In the genomic region with DNA sequence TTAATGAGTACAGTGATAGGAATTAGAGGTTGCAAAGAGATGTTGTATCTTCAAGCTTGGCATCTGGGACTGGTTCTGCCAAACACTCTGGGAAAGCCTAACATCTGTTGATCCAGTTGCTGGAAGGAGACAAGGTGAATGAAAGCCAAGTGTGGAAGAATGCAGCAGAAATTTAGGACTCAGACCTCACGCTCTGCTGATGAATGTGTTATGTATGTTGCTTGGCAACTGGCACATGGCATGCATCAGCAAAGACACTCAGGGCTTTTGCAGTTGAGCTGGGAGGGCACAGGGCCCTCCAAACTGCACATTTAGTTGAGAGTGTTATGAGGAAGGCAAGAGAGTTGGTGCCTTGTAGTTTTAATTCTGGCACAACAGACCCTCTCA, we compare ENCODE assay signal across 10 cellular contexts.
DNase-seq lines count a peak whose midpoint lies in the region; ATAC-seq and TF ChIP-seq lines count a peak whose summit lies in the region.
"Had no signal": no experiment of that assay in that cellular context is flagged by ENCODE, and none has a peak within 500 bp of the region (broad histone marks: within the 10 kb centered on the region; RNA-seq: fewer than 3 reads in every experiment).

No MANE protein-coding gene starts in this region.

- TF ChIP-seq CTCF in cardiac fibroblast (IDR thresholded peaks at IDR 0.05; ENCODE audit: low read depth, low read length) (no peak), lower lobe of right lung (IDR thresholded peaks at IDR 0.05) (no peak), uterus (IDR thresholded peaks at IDR 0.05) (no peak)

- no peak overlapping the region for H3K4me3 ChIP-seq in cardiac fibroblast (replicated peaks in 1 of 2; ENCODE audit: low read depth in 2 of 2, low read length in 2 of 2)
- no peak overlapping the region for H3K4me3 ChIP-seq in lower lobe of right lung
- no peak overlapping the region for H3K4me3 ChIP-seq in uterus

- no peaks in the 10 kb centered on the region for H3K36me3 ChIP-seq in lower lobe of right lung
- H3K36me3 ChIP-seq in uterus: no peaks in the 10 kb centered on the region

- TF ChIP-seq POLR2A in uterus (IDR thresholded peaks at IDR 0.05): no peak

- H3K27me3 ChIP-seq in lower lobe of right lung (ENCODE audit: low read depth): no peaks in the 10 kb centered on the region
- H3K27me3 ChIP-seq in uterus: no peaks in the 10 kb centered on the region

- H3K27ac ChIP-seq in lower lobe of right lung: peak overlapping the region; percentile 34
- peak overlapping the region; percentile 36 to 66 for H3K27ac ChIP-seq in uterus

- intact Hi-C loops in lower lobe of right lung (cut with DNase I): no loop called here
- intact Hi-C loops in uterus (cut with DNase I; ENCODE audit: low total_unique reads): no loop called here

- H3K4me1 ChIP-seq in lower lobe of right lung: peaks cover 51% of the 10 kb centered on the region
- no peaks in the 10 kb centered on the region for H3K4me1 ChIP-seq in uterus

- ATAC-seq in lower lobe of right lung (peak; percentile 73 to 76), GM21423 (IDR thresholded peaks at IDR 0.05; ENCODE audit: unreplicated experiment) (no peak), GM21515 (IDR thresholded peaks at IDR 0.05; ENCODE audit: unreplicated experiment) (no peak)
- ATAC-seq: activated CD4-positive, alpha-beta T cell treated with anti-CD3 and anti-CD28 coated beads for 36 hours had no signal

- H3K9me3 ChIP-seq in lower lobe of right lung: no peaks in the 10 kb centered on the region
- no peaks in the 10 kb centered on the region for H3K9me3 ChIP-seq in uterus

- DNase-seq in NCI-H2171 treated with DMSO at 0.1 percent for 48 hours (lab: John Stamatoyannopoulos, UW) (peak; percentile 32), NCI-H2171 (lab: John Stamatoyannopoulos, UW) (no peak), cardiac fibroblast (ENCODE audit: low read depth in 2 of 2) (peak; percentile 48 to 95), lower lobe of right lung (no peak), uterus (peak; percentile 37 to 42)
- DNase-seq in activated CD8-positive, alpha-beta memory T cell treated with anti-CD3 and anti-CD28 coated beads, Interleukin-2, amount 50 U/mL, for 4 hours: no peak
- DNase-seq: activated CD4-positive, alpha-beta T cell treated with anti-CD3 and anti-CD28 coated beads for 36 hours; stimulated activated CD4-positive, alpha-beta T cell treated with anti-CD3 and anti-CD28 coated beads, Interleukin-2, amount 100 ng/mL, for 24 hours had no signal

Comparison
In these comparisons a context has a peak if more than half of its experiments do, and no peak if none do; other contexts are left out.
1. DNase-seq: peak in NCI-H2171 treated with DMSO at 0.1 percent for 48 hours (single experiment), cardiac fibroblast (2 of 2) and uterus (2 of 2); none in NCI-H2171 (single experiment), lower lobe of right lung (single experiment) and activated CD8-positive, alpha-beta memory T cell treated with anti-CD3 and anti-CD28 coated beads, Interleukin-2, amount 50 U/mL, for 4 hours (single experiment).
2. ATAC-seq: peak in lower lobe of right lung (2 of 2); none in GM21423 (single experiment) and GM21515 (single experiment).